ENCODE assay signal across 8 cellular contexts in genomic region chr17:63476857-63477470, GRCh38. TPM values are rescaled to one million over a fixed set of nuclear protein-coding genes. Genes with fewer than 3 reads are reported as not detected.
DNase-seq lines count a peak whose midpoint lies in the region; ATAC-seq and TF ChIP-seq lines count a peak whose summit lies in the region.

Gene ACE, plus strand, starts transcription at chr17:63477061. Its CDS starts 34 bp downstream, at chr17:63477095.

- H4K20me1 ChIP-seq in IMR-90 (ENCODE audit: insufficient read depth, low read length), result no peaks in the 10 kb centered on the region

- ATAC-seq in IMR-90 (ENCODE audit: low read depth) (peak; percentile 43), left colon (peak; percentile 74)

- H2BK120ac ChIP-seq in IMR-90 (ENCODE audit: low read depth, low read length), result no peak within 1 kb of the TSS

- peak within 1 kb of the TSS; percentile 39 for H3K4me3 ChIP-seq in IMR-90 (ENCODE audit: insufficient read depth, low read depth, low read length)

- H3K9me3 ChIP-seq in IMR-90 (ENCODE audit: control insufficient read depth, insufficient read depth, low read length), result no peaks in the 10 kb centered on the region

- TF ChIP-seq POLR2A in IMR-90 (IDR thresholded peaks at IDR 0.05; ENCODE audit: low read depth, low read length), result no peak

- no peak within 1 kb of the TSS for H3K27ac ChIP-seq in IMR-90 (ENCODE audit: insufficient read depth, low read length)
- peak within 1 kb of the TSS; percentile 30 for H3K27ac ChIP-seq in caudate nucleus (ENCODE audit: low read depth, low read length)

- H3K36me3 ChIP-seq in IMR-90 (ENCODE audit: control insufficient read depth, insufficient read depth, low read length), result no peaks in the 10 kb centered on the region

- H3K4me2 ChIP-seq in IMR-90 (ENCODE audit: low read depth, low read length), result peak within 1 kb of the TSS; percentile 67

- CTCF ChIA-PET in IMR-90 (lab: Yijun Ruan, JAX), result no interaction called here

- no TSS peak for BruUV-seq in IMR-90 (replicated peaks; lab: Mats Ljungman, UMichigan)

- in situ Hi-C loops in G401 (cut with HindIII; ENCODE audit: low sequenced_read_pairs) (no loop called here), IMR-90 (cut with MboI; ENCODE audit: low sequenced_read_pairs) (no loop called here)

- no peak within 1 kb of the TSS for H4K8ac ChIP-seq in IMR-90 (ENCODE audit: low read depth in 2 of 2, low read length in 2 of 2)

- peaks cover 11% of the 10 kb centered on the region for H3K27me3 ChIP-seq in IMR-90 (ENCODE audit: control insufficient read depth, insufficient read depth, low read length)

- H2BK15ac ChIP-seq in IMR-90 (ENCODE audit: low read depth, low read length), result no peak within 1 kb of the TSS

- H3K4ac ChIP-seq in IMR-90 (ENCODE audit: low read depth, low read length), result peak within 1 kb of the TSS; percentile 59

- peaks cover 5% of the 10 kb centered on the region; the same call in 1 of the 2 replicates for H3K9me1 ChIP-seq in IMR-90 (ENCODE audit: insufficient read depth, low read length)

- TF ChIP-seq RAD21 in IMR-90 (IDR thresholded peaks at IDR 0.05; ENCODE audit: low read length), result no peak

- dilution Hi-C loops in IMR-90 (cut with HindIII; ENCODE audit: low sequenced_read_pairs, unreplicated experiment), result no loop called here

- H3K9ac ChIP-seq in IMR-90 (ENCODE audit: low read depth, low read length), result no peak within 1 kb of the TSS

- POLR2A ChIA-PET in IMR-90 (lab: Charles Lee; ENCODE audit: unreplicated experiment), result no interaction called here

- H3K79me1 ChIP-seq in IMR-90 (ENCODE audit: low read depth in 1 of 2, low read length in 2 of 2), result no peaks in the 10 kb centered on the region

- no peak for TF ChIP-seq CTCF in IMR-90 (conservative IDR thresholded peaks at IDR 0.05; ENCODE audit: low read depth, low read length)

- no peak within 1 kb of the TSS; the same call in none of the 2 replicates for H4K91ac ChIP-seq in IMR-90 (ENCODE audit: insufficient read depth, low read depth, low read length)

- H3K56ac ChIP-seq in IMR-90 (ENCODE audit: extremely low read depth, insufficient read depth, low read length), result no peak within 1 kb of the TSS

- H2BK5ac ChIP-seq in IMR-90 (ENCODE audit: low read depth, low read length, poor library complexity, severe bottlenecking), result no peak within 1 kb of the TSS

- WGBS in IMR-90 (ENCODE audit: extremely low coverage in 2 of 2, insufficient read length in 1 of 2), 2 experiments, result 0% methylated on average over 42 of the region's 77 CpGs; no CpG with 5 or more reads in 1 of the 2 experiments

- peak within 1 kb of the TSS; percentile 19; the same call in 1 of the 2 replicates for H3K14ac ChIP-seq in IMR-90 (replicated peaks; ENCODE audit: low read depth, low read length)

- peak within 1 kb of the TSS; percentile 92 for H2AFZ ChIP-seq in IMR-90 (replicated peaks; ENCODE audit: low read length, poor library complexity)

- DNase-seq in G401 (ENCODE audit: low spot score) (peak; percentile 30), IMR-90 (peak; percentile 15), caudate nucleus (lab: John Stamatoyannopoulos, UW) (peak in 18 of 61 donors; percentile 13 to 65 (median 44)), left colon (peak; percentile 64 to 83), T1000 (lab: John Stamatoyannopoulos, UW) (no peak), inferior parietal cortex (ENCODE audit: extremely low spot score) (no peak)
- peak; percentile 42 for DNase-seq in stimulated activated CD4-positive, alpha-beta T cell treated with anti-CD3 and anti-CD28 coated beads, Interleukin-4, amount 100 ng/mL, for 24 hours

- H3K23ac ChIP-seq in IMR-90 (ENCODE audit: low read depth, low read length), result peak within 1 kb of the TSS; percentile 20; the same call in 1 of the 2 replicates

- H2AK9ac ChIP-seq in IMR-90 (replicated peaks; ENCODE audit: low read depth, low read length, poor library complexity), result peak within 1 kb of the TSS; percentile 85

- H3K18ac ChIP-seq in IMR-90 (ENCODE audit: low read depth, low read length), result no peak within 1 kb of the TSS

- 0 out of 2 replicates have a peak within 1 kb of the TSS, but pooled peaks have one; percentile 32 for H2BK20ac ChIP-seq in IMR-90 (ENCODE audit: low read depth, low read length)

- peak within 1 kb of the TSS; percentile 47; the same call in 1 of the 2 replicates for H2AK5ac ChIP-seq in IMR-90 (ENCODE audit: low read depth, low read length)

- intact Hi-C loops in IMR-90 (cut with micrococcal nuclease) (no loop called here), left colon (cut with DNase I, micrococcal nuclease) (loop anchor here in 1 of 2 donors (5.0 kb wide), 2 partner anchors 50 to 75 kb away; partner anchors contain the start of gene DCAF7)
- intact Hi-C loops in T-helper 1 cell treated with Interleukin-12 subunit alpha and Interleukin-12 subunit beta and Interleukin-4 antibody, amounts not matched to agents 30 ng/mL and 1 ng/mL, for 36 hours (cut with micrococcal nuclease), result no loop called here

- H4K5ac ChIP-seq in IMR-90 (ENCODE audit: low read depth, low read length), result no peak within 1 kb of the TSS

- peaks cover 11% of the 10 kb centered on the region for H3K4me1 ChIP-seq in IMR-90 (ENCODE audit: control insufficient read depth, insufficient read depth, low read length)

TF ChIP-seq in IMR-90, 13 proteins besides CTCF, POLR2A, EP300 and RAD21:
- TF ChIP-seq BHLHE40 (IDR thresholded peaks at IDR 0.05; ENCODE audit: low read depth, low read length), result no peak
- 0 out of 2 replicates have a peak, but pooled peaks have one; percentile 12 for TF ChIP-seq MAFK (IDR thresholded peaks at IDR 0.05; ENCODE audit: low read depth, low read length)

RNA-seq across cellular contexts. Expression of gene ACE, which starts in this region (rescaled TPM):
- 1.1 and 2.4 TPM in 2 replicates for total RNA-seq in G401 (2014; rRNA removed; shearing (Covaris generic))
- 1.4 TPM in 2 replicates for total RNA-seq in IMR-90 (2012; rRNA removed)
- polyA plus RNA-seq in IMR-90 (2012; rRNA removed), result 3.5 and 5.8 TPM in 2 replicates
- polyA plus RNA-seq in IMR-90 (2012; cell fraction: cytosol; rRNA removed), result 4.0 and 5.5 TPM in 2 replicates
- polyA plus RNA-seq in IMR-90 (2012; cell fraction: nucleus; rRNA removed; ENCODE audit: low replicate concordance), result 10.1 and 21.1 TPM in 2 replicates
- total RNA-seq in T-helper 1 cell treated with Interleukin-12 subunit alpha and Interleukin-12 subunit beta and Interleukin-4 antibody, amounts not matched to agents 30 ng/mL and 1 ng/mL, for 36 hours, result 10.3 and 16.0 TPM in 2 replicates
- total RNA-seq in left colon, result 10 to 100 TPM; 27.7 to 31.9 TPM

Comparison
In these comparisons a context has a peak if more than half of its experiments do, and no peak if none do; other contexts are left out.
1. DNase-seq: peak in G401 (single experiment), IMR-90 (single experiment), left colon (2 of 2) and stimulated activated CD4-positive, alpha-beta T cell treated with anti-CD3 and anti-CD28 coated beads, Interleukin-4, amount 100 ng/mL, for 24 hours (single experiment); none in T1000 (single experiment) and inferior parietal cortex (single experiment).